Comparison of ENCODE assay signal across 4 cellular contexts in the genomic region with DNA sequence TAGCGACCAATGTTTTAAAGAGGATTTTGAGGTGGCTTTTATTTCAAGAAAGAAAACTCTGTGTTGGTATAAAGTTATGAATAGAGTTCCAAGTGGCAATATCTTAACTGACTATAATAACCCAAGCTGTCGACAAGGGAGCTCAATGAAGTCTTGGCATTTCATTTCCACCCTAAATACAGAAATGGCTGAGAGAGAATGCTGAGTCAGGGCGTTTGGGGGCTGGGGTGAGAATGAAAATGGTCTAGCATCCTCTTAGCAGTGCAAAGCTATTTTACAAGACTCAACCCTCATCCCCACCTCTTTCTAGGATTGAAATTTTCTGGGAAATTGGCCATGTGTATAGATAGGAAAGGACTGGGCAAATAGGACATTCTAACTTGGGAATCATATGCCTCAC.
TF ChIP-seq lines count a peak whose summit lies in the region.

No MANE protein-coding gene starts in this region.

TF ChIP-seq in HepG2, 621 proteins besides CTCF, POLR2A, EP300 and RAD21:
- peak; percentile 85 for TF ChIP-seq MAFF (IDR thresholded peaks at IDR 0.05; ENCODE audit: low read depth, low read length)
- TF ChIP-seq ZNF550 (CRISPR knock-in tag; IDR thresholded peaks at IDR 0.05; ENCODE audit: borderline replicate concordance): no peak
- peak; percentile 76 to 94 for TF ChIP-seq MAFK (conservative IDR thresholded peaks at IDR 0.05 in 1 of 2, IDR thresholded peaks at IDR 0.05 in 1 of 2; ENCODE audit: low read length in 2 of 2)
- TF ChIP-seq ZNF557 (CRISPR knock-in tag; IDR thresholded peaks at IDR 0.05): no peak
TF ChIP-seq in HepG2: peak in this region for 2.

TF ChIP-seq in IMR-90, 13 proteins besides CTCF, POLR2A, EP300 and RAD21:
- TF ChIP-seq BHLHE40 (IDR thresholded peaks at IDR 0.05; ENCODE audit: low read depth, low read length): no peak
- TF ChIP-seq MXI1 (IDR thresholded peaks at IDR 0.05; ENCODE audit: borderline replicate concordance, low read depth, low read length): no peak
- no peak for TF ChIP-seq USF2 (IDR thresholded peaks at IDR 0.05; ENCODE audit: low read depth, low read length)
- TF ChIP-seq NFE2L2 (IDR thresholded peaks at IDR 0.05; ENCODE audit: low read depth, low read length): no peak
- no peak for TF ChIP-seq CEBPB (IDR thresholded peaks at IDR 0.05; ENCODE audit: low read depth, low read length)
- TF ChIP-seq RCOR1 (IDR thresholded peaks at IDR 0.05; ENCODE audit: insufficient replicate concordance, low read length): no peak
- TF ChIP-seq MAFK (IDR thresholded peaks at IDR 0.05; ENCODE audit: low read depth, low read length): peak; percentile 91

TF ChIP-seq in K562, 482 proteins besides CTCF, POLR2A, EP300 and RAD21 (continues in another document):
- no peak for TF ChIP-seq MECOM (CRISPR knock-in tag; IDR thresholded peaks at IDR 0.05)
- TF ChIP-seq, protein P1, sequence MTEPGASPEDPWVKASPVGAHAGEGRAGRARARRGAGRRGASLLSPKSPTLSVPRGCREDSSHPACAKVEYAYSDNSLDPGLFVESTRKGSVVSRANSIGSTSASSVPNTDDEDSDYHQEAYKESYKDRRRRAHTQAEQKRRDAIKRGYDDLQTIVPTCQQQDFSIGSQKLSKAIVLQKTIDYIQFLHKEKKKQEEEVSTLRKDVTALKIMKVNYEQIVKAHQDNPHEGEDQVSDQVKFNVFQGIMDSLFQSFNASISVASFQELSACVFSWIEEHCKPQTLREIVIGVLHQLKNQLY (CRISPR knock-in tag; conservative IDR thresholded peaks at IDR 0.05): no peak
- TF ChIP-seq ILK (tag; IDR thresholded peaks at IDR 0.05; ENCODE audit: borderline replicate concordance, low read depth): no peak
- peak; percentile 56; the same call in 1 of the 2 replicates for TF ChIP-seq ZNF316 (IDR thresholded peaks at IDR 0.05)
- TF ChIP-seq HDGF (IDR thresholded peaks at IDR 0.05): no peak
- TF ChIP-seq ZFP91 (CRISPR knock-in tag; IDR thresholded peaks at IDR 0.05): no peak
- no peak for TF ChIP-seq XRCC5 (IDR thresholded peaks at IDR 0.05; ENCODE audit: low read depth, low read length)
- no peak for TF ChIP-seq TAF7 (tag; IDR thresholded peaks at IDR 0.05)
- TF ChIP-seq SMARCB1 (IDR thresholded peaks at IDR 0.05; ENCODE audit: insufficient read length, low read depth): no peak
- no peak for TF ChIP-seq ELK1 (CRISPR knock-in tag; IDR thresholded peaks at IDR 0.05)
- no peak for TF ChIP-seq SNAPC5 (CRISPR knock-in tag; IDR thresholded peaks at IDR 0.05)
- TF ChIP-seq EWSR1 (IDR thresholded peaks at IDR 0.05; ENCODE audit: borderline replicate concordance, low read depth, partially characterized antibody): no peak
- TF ChIP-seq DMBX1 (CRISPR knock-in tag; IDR thresholded peaks at IDR 0.05; ENCODE audit: borderline replicate concordance): no peak
- no peak for TF ChIP-seq SUPT5H (IDR thresholded peaks at IDR 0.05)
- TF ChIP-seq TAL1 (IDR thresholded peaks at IDR 0.05): no peak
- no peak for TF ChIP-seq ZBTB34 (CRISPR knock-in tag; IDR thresholded peaks at IDR 0.05)
- no peak for TF ChIP-seq FOXK1 (CRISPR knock-in tag; IDR thresholded peaks at IDR 0.05; ENCODE audit: borderline replicate concordance)
- TF ChIP-seq DACH1 (IDR thresholded peaks at IDR 0.05; ENCODE audit: partially characterized antibody): no peak
- TF ChIP-seq ZC3H8 (IDR thresholded peaks at IDR 0.05): no peak
- no peak for TF ChIP-seq ZNF253 (CRISPR knock-in tag; conservative IDR thresholded peaks at IDR 0.05)
- no peak for TF ChIP-seq TRIM24 (IDR thresholded peaks at IDR 0.05)
- TF ChIP-seq KLF16 (IDR thresholded peaks at IDR 0.05): no peak
- peak; percentile 58 for TF ChIP-seq C11orf30 (IDR thresholded peaks at IDR 0.05; ENCODE audit: low read depth)
- TF ChIP-seq, protein P2, sequence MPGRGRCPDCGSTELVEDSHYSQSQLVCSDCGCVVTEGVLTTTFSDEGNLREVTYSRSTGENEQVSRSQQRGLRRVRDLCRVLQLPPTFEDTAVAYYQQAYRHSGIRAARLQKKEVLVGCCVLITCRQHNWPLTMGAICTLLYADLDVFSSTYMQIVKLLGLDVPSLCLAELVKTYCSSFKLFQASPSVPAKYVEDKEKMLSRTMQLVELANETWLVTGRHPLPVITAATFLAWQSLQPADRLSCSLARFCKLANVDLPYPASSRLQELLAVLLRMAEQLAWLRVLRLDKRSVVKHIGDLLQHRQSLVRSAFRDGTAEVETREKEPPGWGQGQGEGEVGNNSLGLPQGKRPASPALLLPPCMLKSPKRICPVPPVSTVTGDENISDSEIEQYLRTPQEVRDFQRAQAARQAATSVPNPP (IDR thresholded peaks at IDR 0.05; ENCODE audit: borderline replicate concordance, insufficient read depth, insufficient read length): no peak
- TF ChIP-seq MAFK (IDR thresholded peaks at IDR 0.05; ENCODE audit: low read length): peak; percentile 78
- TF ChIP-seq, protein P3, sequence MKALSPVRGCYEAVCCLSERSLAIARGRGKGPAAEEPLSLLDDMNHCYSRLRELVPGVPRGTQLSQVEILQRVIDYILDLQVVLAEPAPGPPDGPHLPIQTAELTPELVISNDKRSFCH (CRISPR knock-in tag; IDR thresholded peaks at IDR 0.05): no peak
- TF ChIP-seq, protein P3 (tag; IDR thresholded peaks at IDR 0.05): no peak
- no peak for TF ChIP-seq TCF7L2 (IDR thresholded peaks at IDR 0.05; ENCODE audit: low read depth, low read length)

TF ChIP-seq in neural cell, 6 proteins besides CTCF, POLR2A, EP300 and RAD21:
- no peak for TF ChIP-seq EZH2 (IDR thresholded peaks at IDR 0.05; ENCODE audit: borderline replicate concordance, insufficient read depth, low read length, poor library complexity, severe bottlenecking)
- TF ChIP-seq TAF1 (IDR thresholded peaks at IDR 0.05; ENCODE audit: low read depth): no peak
- no peak for TF ChIP-seq SMC3 (conservative IDR thresholded peaks at IDR 0.05; ENCODE audit: poor library complexity)
- no peak for TF ChIP-seq POLR2AphosphoS5 (IDR thresholded peaks at IDR 0.05)
- TF ChIP-seq MXI1 (conservative IDR thresholded peaks at IDR 0.05; ENCODE audit: poor library complexity, severe bottlenecking): no peak
- no peak for TF ChIP-seq REST (IDR thresholded peaks at IDR 0.05; ENCODE audit: borderline replicate concordance)
